ENCODE assay signal across 8 cellular contexts in the genomic region with DNA sequence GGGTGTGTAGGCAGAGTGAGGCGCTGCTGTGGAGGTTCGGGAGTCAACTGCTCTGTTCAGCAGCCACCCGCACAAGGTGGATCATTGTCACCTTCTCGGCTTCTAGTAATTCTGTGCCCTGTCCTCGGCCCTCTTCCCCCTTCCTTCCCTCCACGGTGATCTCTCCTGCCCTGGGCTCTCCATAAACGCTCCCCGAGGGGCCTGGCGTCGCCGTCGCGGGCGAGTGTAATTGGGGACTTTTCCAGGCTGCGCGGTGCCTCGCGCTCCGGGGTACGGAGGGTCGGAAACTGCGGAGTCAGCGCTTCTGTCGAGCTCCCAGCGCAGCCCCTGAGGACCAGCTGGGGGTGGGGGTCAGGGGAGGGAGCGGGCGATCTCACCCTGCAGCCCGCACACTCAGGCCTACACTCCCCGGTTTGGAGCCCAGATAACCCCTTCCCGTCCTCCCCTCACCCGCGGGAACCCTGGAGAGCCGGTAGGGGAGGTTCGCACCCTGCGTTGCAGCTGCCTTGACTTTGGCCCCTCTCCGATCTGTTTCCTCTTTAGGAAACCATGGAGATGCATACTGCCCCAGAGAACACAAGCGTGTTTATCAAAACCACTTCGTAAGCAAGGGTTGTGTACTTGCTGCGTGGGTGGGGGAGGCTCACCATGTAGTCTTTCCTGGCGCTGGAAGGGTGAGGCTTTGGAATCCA.
DNase-seq lines count a peak whose midpoint lies in the region; ATAC-seq and TF ChIP-seq lines count a peak whose summit lies in the region.
"Had no signal": no experiment of that assay in that cellular context is flagged by ENCODE, and none has a peak within 500 bp of the region (broad histone marks: within the 10 kb centered on the region; RNA-seq: fewer than 3 reads in every experiment).

No MANE protein-coding gene starts in this region.

- ATAC-seq in GM23338 (peak; percentile 83), HG03442 (IDR thresholded peaks at IDR 0.05; ENCODE audit: unreplicated experiment) (no peak), GM21526 (IDR thresholded peaks at IDR 0.05; ENCODE audit: low FRiP score, unreplicated experiment) (no peak)

- H3K4me3 ChIP-seq in GM23338 (peak overlapping the region; percentile 66), NT2/D1 (ENCODE audit: insufficient read length, low read depth) (peak overlapping the region; percentile 46), iPS-11a (ENCODE audit: low read depth, low read length) (peak overlapping the region; percentile 40)

- H2AFZ ChIP-seq in GM23338: peak overlapping the region; percentile 97

- no peaks in the 10 kb centered on the region for H3F3A ChIP-seq in GM23338 (replicated peaks; ENCODE audit: low read depth)

- H3K27ac ChIP-seq in GM23338 (ENCODE audit: low read depth): no peak overlapping the region
- H3K27ac ChIP-seq: upper lobe of left lung had no signal

- H3K9ac ChIP-seq in NT2/D1 (ENCODE audit: insufficient read length, low read depth): peak overlapping the region; percentile 62

- H3K4me3 Mint-ChIP-seq in GM23338 (peak overlapping the region; percentile 73), progenitor cell of endocrine pancreas (ENCODE audit: low read depth) (peak overlapping the region; percentile 35)

- H3K27me3 Mint-ChIP-seq in GM23338 (ENCODE audit: insufficient read depth, low read depth, poor library complexity) (peaks cover 34% of the 10 kb centered on the region), progenitor cell of endocrine pancreas (peaks cover 73% of the 10 kb centered on the region)

- peak overlapping the region; percentile 90 for H3K4me2 ChIP-seq in GM23338

- no peak overlapping the region for H3K27ac Mint-ChIP-seq in GM23338
- no peak overlapping the region for H3K27ac Mint-ChIP-seq in progenitor cell of endocrine pancreas

- H3K36me3 Mint-ChIP-seq in GM23338 (ENCODE audit: low read depth): no peaks in the 10 kb centered on the region
- no peaks in the 10 kb centered on the region for H3K36me3 Mint-ChIP-seq in progenitor cell of endocrine pancreas (ENCODE audit: insufficient read depth)

- no peaks in the 10 kb centered on the region for H3K36me3 ChIP-seq in GM23338 (ENCODE audit: insufficient read depth)
- no peaks in the 10 kb centered on the region for H3K36me3 ChIP-seq in NT2/D1 (ENCODE audit: insufficient read depth, insufficient read length, low read length)
- H3K36me3 ChIP-seq: upper lobe of left lung had no signal

- H3K27me3 ChIP-seq in GM23338 (ENCODE audit: insufficient read depth) (peaks cover 51% of the 10 kb centered on the region), NT2/D1 (ENCODE audit: insufficient read depth, insufficient read length) (peaks cover 51% of the 10 kb centered on the region)

- peaks cover 6% of the 10 kb centered on the region for H3K4me1 ChIP-seq in GM23338 (ENCODE audit: insufficient read depth)
- peaks cover 7% of the 10 kb centered on the region for H3K4me1 ChIP-seq in NT2/D1 (ENCODE audit: insufficient read depth, insufficient read length)

- 0 out of 2 replicates have a peak, but pooled peaks cover under 1% of the 10 kb centered on the region for H3K9me3 ChIP-seq in NT2/D1 (ENCODE audit: insufficient read depth, low read length)
- H3K9me3 ChIP-seq: upper lobe of left lung had no signal

- DNase-seq in GM23338 (ENCODE audit: low spot score) (peak; percentile 52), NT2/D1 (ENCODE audit: low read depth, low spot score) (no peak), progenitor cell of endocrine pancreas (ENCODE audit: low spot score, unreplicated experiment) (no peak), GF-D8 (lab: John Stamatoyannopoulos, UW) (no peak)

- no peaks in the 10 kb centered on the region for H4K20me1 ChIP-seq in GM23338 (replicated peaks; ENCODE audit: insufficient read depth)

- peaks cover 5% of the 10 kb centered on the region for H3K4me1 Mint-ChIP-seq in GM23338
- no peaks in the 10 kb centered on the region for H3K4me1 Mint-ChIP-seq in progenitor cell of endocrine pancreas (ENCODE audit: low read depth)

- no peak for TF ChIP-seq CTCF in GM23338 (conservative IDR thresholded peaks at IDR 0.05; ENCODE audit: low read depth in 2 of 2)
- no peak for TF ChIP-seq CTCF in progenitor cell of endocrine pancreas (IDR thresholded peaks at IDR 0.05; ENCODE audit: unreplicated experiment)

- no peaks in the 10 kb centered on the region for H3K79me2 ChIP-seq in GM23338 (replicated peaks; ENCODE audit: insufficient read depth)

- no peaks in the 10 kb centered on the region for H3K9me2 ChIP-seq in GM23338 (ENCODE audit: insufficient read depth)

- H3K9me3 Mint-ChIP-seq in GM23338: no peaks in the 10 kb centered on the region; the same call in 2 of the 3 replicates
- no peaks in the 10 kb centered on the region for H3K9me3 Mint-ChIP-seq in progenitor cell of endocrine pancreas (ENCODE audit: low read depth)

TF ChIP-seq in GM23338, 12 proteins besides CTCF, POLR2A, EP300 and RAD21:
- TF ChIP-seq, protein P1, sequence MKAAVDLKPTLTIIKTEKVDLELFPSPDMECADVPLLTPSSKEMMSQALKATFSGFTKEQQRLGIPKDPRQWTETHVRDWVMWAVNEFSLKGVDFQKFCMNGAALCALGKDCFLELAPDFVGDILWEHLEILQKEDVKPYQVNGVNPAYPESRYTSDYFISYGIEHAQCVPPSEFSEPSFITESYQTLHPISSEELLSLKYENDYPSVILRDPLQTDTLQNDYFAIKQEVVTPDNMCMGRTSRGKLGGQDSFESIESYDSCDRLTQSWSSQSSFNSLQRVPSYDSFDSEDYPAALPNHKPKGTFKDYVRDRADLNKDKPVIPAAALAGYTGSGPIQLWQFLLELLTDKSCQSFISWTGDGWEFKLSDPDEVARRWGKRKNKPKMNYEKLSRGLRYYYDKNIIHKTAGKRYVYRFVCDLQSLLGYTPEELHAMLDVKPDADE (IDR thresholded peaks at IDR 0.05): no peak
- TF ChIP-seq STAT1 (IDR thresholded peaks at IDR 0.05; ENCODE audit: unreplicated experiment) (no peak), EZH2 (IDR thresholded peaks at IDR 0.05; ENCODE audit: low read depth, unreplicated experiment) (peak; percentile 49), ZNF331 (CRISPR knock-in tag; IDR thresholded peaks at IDR 0.05; ENCODE audit: low read depth) (no peak), ZNF114 (CRISPR knock-in tag; IDR thresholded peaks at IDR 0.05) (no peak), POLR2AphosphoS5 (IDR thresholded peaks at IDR 0.05; ENCODE audit: low read depth) (no peak)
- TF ChIP-seq, protein P2, sequence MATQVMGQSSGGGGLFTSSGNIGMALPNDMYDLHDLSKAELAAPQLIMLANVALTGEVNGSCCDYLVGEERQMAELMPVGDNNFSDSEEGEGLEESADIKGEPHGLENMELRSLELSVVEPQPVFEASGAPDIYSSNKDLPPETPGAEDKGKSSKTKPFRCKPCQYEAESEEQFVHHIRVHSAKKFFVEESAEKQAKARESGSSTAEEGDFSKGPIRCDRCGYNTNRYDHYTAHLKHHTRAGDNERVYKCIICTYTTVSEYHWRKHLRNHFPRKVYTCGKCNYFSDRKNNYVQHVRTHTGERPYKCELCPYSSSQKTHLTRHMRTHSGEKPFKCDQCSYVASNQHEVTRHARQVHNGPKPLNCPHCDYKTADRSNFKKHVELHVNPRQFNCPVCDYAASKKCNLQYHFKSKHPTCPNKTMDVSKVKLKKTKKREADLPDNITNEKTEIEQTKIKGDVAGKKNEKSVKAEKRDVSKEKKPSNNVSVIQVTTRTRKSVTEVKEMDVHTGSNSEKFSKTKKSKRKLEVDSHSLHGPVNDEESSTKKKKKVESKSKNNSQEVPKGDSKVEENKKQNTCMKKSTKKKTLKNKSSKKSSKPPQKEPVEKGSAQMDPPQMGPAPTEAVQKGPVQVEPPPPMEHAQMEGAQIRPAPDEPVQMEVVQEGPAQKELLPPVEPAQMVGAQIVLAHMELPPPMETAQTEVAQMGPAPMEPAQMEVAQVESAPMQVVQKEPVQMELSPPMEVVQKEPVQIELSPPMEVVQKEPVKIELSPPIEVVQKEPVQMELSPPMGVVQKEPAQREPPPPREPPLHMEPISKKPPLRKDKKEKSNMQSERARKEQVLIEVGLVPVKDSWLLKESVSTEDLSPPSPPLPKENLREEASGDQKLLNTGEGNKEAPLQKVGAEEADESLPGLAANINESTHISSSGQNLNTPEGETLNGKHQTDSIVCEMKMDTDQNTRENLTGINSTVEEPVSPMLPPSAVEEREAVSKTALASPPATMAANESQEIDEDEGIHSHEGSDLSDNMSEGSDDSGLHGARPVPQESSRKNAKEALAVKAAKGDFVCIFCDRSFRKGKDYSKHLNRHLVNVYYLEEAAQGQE (IDR thresholded peaks at IDR 0.05; ENCODE audit: unreplicated experiment): no peak
